In genomic region chr2:241282553-241282952, GRCh38 we compare ENCODE assay signal across 28 cellular contexts. TPM values are rescaled to one million over a fixed set of nuclear protein-coding genes. Genes with fewer than 3 reads are reported as not detected.
DNase-seq lines count a peak whose midpoint lies in the region; ATAC-seq and TF ChIP-seq lines count a peak whose summit lies in the region.
"Had no signal": no experiment of that assay in that cellular context is flagged by ENCODE, and none has a peak within 500 bp of the region (broad histone marks: within the 10 kb centered on the region; RNA-seq: fewer than 3 reads in every experiment).

No MANE protein-coding gene starts in this region.

- no peak overlapping the region for H4K8ac ChIP-seq in H9 (replicated peaks; ENCODE audit: insufficient read length, low read depth, low read length)

- no peak overlapping the region for H2BK15ac ChIP-seq in H9 (ENCODE audit: low read depth, low read length)

- peaks cover 16% of the 10 kb centered on the region for H3K36me3 Mint-ChIP-seq in activated naive CD8-positive, alpha-beta T cell treated with anti-CD3 and anti-CD28 coated beads, Interleukin-2, amount 10 ng/mL, durations not matched to agents 7 days and 5 days
- H3K36me3 Mint-ChIP-seq in activated naive CD8-positive, alpha-beta T cell treated with anti-CD3 and anti-CD28 coated beads for 36 hours: peaks cover 24% of the 10 kb centered on the region
- H3K36me3 Mint-ChIP-seq in H9 (ENCODE audit: insufficient read depth in 1 of 3, low read depth in 3 of 3): peaks cover 0 to 6% (median under 1%) of the 10 kb centered on the region in 3 experiments; a peak in 4 of 7 replicates
- peaks cover 13% of the 10 kb centered on the region for H3K36me3 Mint-ChIP-seq in stimulated activated effector memory CD8-positive, alpha-beta T cell treated with anti-CD3 and anti-CD28 coated beads, Interleukin-12 subunit alpha, Interleukin-12 subunit beta, amount 100 ng/mL, for 72 hours

- no peaks in the 10 kb centered on the region for H4K20me1 ChIP-seq in H9 (ENCODE audit: control insufficient read depth, insufficient read depth, insufficient read length)

- H2AFZ ChIP-seq in H9 (ENCODE audit: low read length): no peak overlapping the region

- no peak overlapping the region for H2BK20ac ChIP-seq in H9 (ENCODE audit: low read depth, low read length, poor library complexity, severe bottlenecking)

- H2BK12ac ChIP-seq in H9 (ENCODE audit: insufficient read length, low read depth, low read length): no peak overlapping the region

- peak overlapping the region; percentile 1 for H3K27ac Mint-ChIP-seq in activated naive CD8-positive, alpha-beta T cell treated with anti-CD3 and anti-CD28 coated beads, Interleukin-2, amount 10 ng/mL, durations not matched to agents 7 days and 5 days
- H3K27ac Mint-ChIP-seq in activated naive CD8-positive, alpha-beta T cell treated with anti-CD3 and anti-CD28 coated beads for 36 hours: no peak overlapping the region
- H3K27ac Mint-ChIP-seq in H9: peak overlapping the region in 2 of 3 experiments; percentile 13 to 15; a peak in 1 of 7 replicates
- peak overlapping the region; percentile 33 for H3K27ac Mint-ChIP-seq in stimulated activated effector memory CD8-positive, alpha-beta T cell treated with anti-CD3 and anti-CD28 coated beads, Interleukin-12 subunit alpha, Interleukin-12 subunit beta, amount 100 ng/mL, for 72 hours

- no peak overlapping the region for H3K14ac ChIP-seq in H9 (ENCODE audit: insufficient read depth, low read length)

- no peaks in the 10 kb centered on the region for H3K27me3 Mint-ChIP-seq in activated naive CD8-positive, alpha-beta T cell treated with anti-CD3 and anti-CD28 coated beads, Interleukin-2, amount 10 ng/mL, durations not matched to agents 7 days and 5 days
- no peaks in the 10 kb centered on the region for H3K27me3 Mint-ChIP-seq in activated naive CD8-positive, alpha-beta T cell treated with anti-CD3 and anti-CD28 coated beads for 36 hours
- no peaks in the 10 kb centered on the region for H3K27me3 Mint-ChIP-seq in H9 (ENCODE audit: low read depth)

- no peak overlapping the region for H3T11ph ChIP-seq in H9 (ENCODE audit: low read length)

- POLR2A ChIA-PET in activated naive CD8-positive, alpha-beta T cell treated with anti-CD3 and anti-CD28 coated beads, Interleukin-2, amount 10 ng/mL, durations not matched to agents 7 days and 5 days (lab: Charles Lee): no interaction called here

- no peak for TF ChIP-seq EP300 in esophagus muscularis mucosa (IDR thresholded peaks at IDR 0.05)

- WGBS in H9 (ENCODE audit: extremely low coverage, insufficient read length, low lambda C conversion rate): no CpG with 5 or more reads among the region's 5 CpGs
- 38% methylated on average over 5 of the region's 5 CpGs for WGBS in esophagus muscularis mucosa

- no peaks in the 10 kb centered on the region for H3K23me2 ChIP-seq in H9 (ENCODE audit: insufficient read length, low read depth, low read length, poor library complexity, severe bottlenecking)

- H3K9me3 ChIP-seq in H9 (ENCODE audit: control insufficient read depth, low read depth, low read length) (no peaks in the 10 kb centered on the region), esophagus muscularis mucosa (no peaks in the 10 kb centered on the region)
- H3K9me3 ChIP-seq: BE2C, heart right ventricle, MG63, psoas muscle, transverse colon had no signal

- peaks cover 13% of the 10 kb centered on the region for H3K79me1 ChIP-seq in H9 (ENCODE audit: insufficient read depth, low read depth, low read length, poor library complexity, severe bottlenecking)

- H2BK5ac ChIP-seq in H9 (ENCODE audit: insufficient read length, low read length): no peak overlapping the region

- TF ChIP-seq POLR2A in esophagus muscularis mucosa (IDR thresholded peaks at IDR 0.05; ENCODE audit: low read depth): no peak

- ATAC-seq in activated naive CD8-positive, alpha-beta T cell treated with anti-CD3 and anti-CD28 coated beads, Interleukin-2, amount 10 ng/mL, durations not matched to agents 7 days and 5 days (ENCODE audit: low read depth): no peak
- no peak for ATAC-seq in stimulated activated effector memory CD8-positive, alpha-beta T cell treated with anti-CD3 and anti-CD28 coated beads, Interleukin-12 subunit alpha, Interleukin-12 subunit beta, amount 100 ng/mL, for 72 hours
- no peak for ATAC-seq in HG03280 (IDR thresholded peaks at IDR 0.05; ENCODE audit: unreplicated experiment)
- ATAC-seq: foreskin keratinocyte, heart right ventricle, psoas muscle had no signal

- peaks cover 3% of the 10 kb centered on the region; the same call in 1 of the 2 replicates for H3K4me1 ChIP-seq in H9 (ENCODE audit: insufficient read depth, low read length)
- peaks cover 0 to 31% (median 22%) of the 10 kb centered on the region in 4 donors for H3K4me1 ChIP-seq in esophagus muscularis mucosa
- H3K4me1 ChIP-seq: foreskin keratinocyte had no signal

- no peak overlapping the region for H3K56ac ChIP-seq in H9 (ENCODE audit: insufficient read length, low read depth, low read length)

- H3K4me3 Mint-ChIP-seq in activated naive CD8-positive, alpha-beta T cell treated with anti-CD3 and anti-CD28 coated beads, Interleukin-2, amount 10 ng/mL, durations not matched to agents 7 days and 5 days: no peak overlapping the region
- H3K4me3 Mint-ChIP-seq in activated naive CD8-positive, alpha-beta T cell treated with anti-CD3 and anti-CD28 coated beads for 36 hours: no peak overlapping the region
- H3K4me3 Mint-ChIP-seq in H9: no peak overlapping the region
- no peak overlapping the region for H3K4me3 Mint-ChIP-seq in stimulated activated effector memory CD8-positive, alpha-beta T cell treated with anti-CD3 and anti-CD28 coated beads, Interleukin-12 subunit alpha, Interleukin-12 subunit beta, amount 100 ng/mL, for 72 hours

- peaks cover 7% of the 10 kb centered on the region; the same call in 1 of the 2 replicates for H3K79me2 ChIP-seq in H9 (ENCODE audit: insufficient read depth, low read length)

- H3K23ac ChIP-seq in H9 (ENCODE audit: insufficient read length, low read depth, low read length): no peak overlapping the region

- DNase-seq in activated naive CD8-positive, alpha-beta T cell treated with anti-CD3 and anti-CD28 coated beads, Interleukin-2, amount 10 ng/mL, durations not matched to agents 7 days and 5 days: no peak
- no peak for DNase-seq in activated naive CD8-positive, alpha-beta T cell treated with anti-CD3 and anti-CD28 coated beads for 36 hours
- DNase-seq in H9 (no peak), esophagus muscularis mucosa (ENCODE audit: extremely low spot score) (peak; percentile 34), SW480 (ENCODE audit: low spot score) (no peak), occipital lobe (lab: John Stamatoyannopoulos, UW) (no peak)
- DNase-seq in stimulated activated effector memory CD8-positive, alpha-beta T cell treated with anti-CD3 and anti-CD28 coated beads, Interleukin-12 subunit alpha, Interleukin-12 subunit beta, amount 100 ng/mL, for 72 hours (ENCODE audit: low spot score in 2 of 2): no peak
- DNase-seq: ACHN; activated CD4-positive, alpha-beta T cell treated with anti-CD3 and anti-CD28 coated beads for 4 hours; activated gamma-delta T cell treated with Interleukin-2 at 50 U/mL for 16 hours; activated T-cell treated with anti-CD3 and anti-CD28 coated beads, Interleukin-2, amount 50 U/mL, for 1 hour; amygdala; BE2C; Calu3; effector memory CD4-positive, alpha-beta T cell; foreskin keratinocyte; heart right ventricle; KG1; MG63; NCI-H2029; NCI-H2227 treated with DMSO at 0.1 percent for 48 hours; NCI-H69; psoas muscle; stimulated activated CD8-positive, alpha-beta memory T cell treated with anti-CD3 and anti-CD28 coated beads, Interleukin-4, amount 100 ng/mL, for 48 hours; T-helper 1 cell; transverse colon had no signal

- no peak overlapping the region for H3K4ac ChIP-seq in H9 (ENCODE audit: low read depth, low read length)

- no peak overlapping the region for H3K4me2 ChIP-seq in H9 (ENCODE audit: insufficient read depth, insufficient read length, low read length)

- H2AK5ac ChIP-seq in H9 (ENCODE audit: insufficient read length, low read length): no peak overlapping the region

- no peak overlapping the region for H4K5ac ChIP-seq in H9 (ENCODE audit: insufficient read length, low read depth, low read length)

- H3K27me3 ChIP-seq in H9 (ENCODE audit: insufficient read depth, low read length) (no peaks in the 10 kb centered on the region), esophagus muscularis mucosa (no peaks in the 10 kb centered on the region)
- H3K27me3 ChIP-seq: BE2C, foreskin keratinocyte, heart right ventricle, MG63, transverse colon had no signal

- peaks cover 20% of the 10 kb centered on the region for H3K4me1 Mint-ChIP-seq in activated naive CD8-positive, alpha-beta T cell treated with anti-CD3 and anti-CD28 coated beads, Interleukin-2, amount 10 ng/mL, durations not matched to agents 7 days and 5 days
- H3K4me1 Mint-ChIP-seq in activated naive CD8-positive, alpha-beta T cell treated with anti-CD3 and anti-CD28 coated beads for 36 hours: peaks cover 22% of the 10 kb centered on the region
- H3K4me1 Mint-ChIP-seq in H9: peaks cover 17 to 18% of the 10 kb centered on the region in 2 experiments
- peaks cover 32% of the 10 kb centered on the region for H3K4me1 Mint-ChIP-seq in stimulated activated effector memory CD8-positive, alpha-beta T cell treated with anti-CD3 and anti-CD28 coated beads, Interleukin-12 subunit alpha, Interleukin-12 subunit beta, amount 100 ng/mL, for 72 hours

- H2BK120ac ChIP-seq in H9 (ENCODE audit: low read depth, low read length, poor library complexity, severe bottlenecking): no peak overlapping the region

- no peak overlapping the region for H4K91ac ChIP-seq in H9 (ENCODE audit: insufficient read length, low read depth, low read length)

- H3K4me3 ChIP-seq in esophagus muscularis mucosa: no peak overlapping the region
- H3K4me3 ChIP-seq: heart right ventricle, lung, MG63, psoas muscle, transverse colon had no signal

- intact Hi-C loops in esophagus muscularis mucosa (cut with DNase I): no loop called here

- no peaks in the 10 kb centered on the region for H3K9me3 Mint-ChIP-seq in activated naive CD8-positive, alpha-beta T cell treated with anti-CD3 and anti-CD28 coated beads, Interleukin-2, amount 10 ng/mL, durations not matched to agents 7 days and 5 days
- H3K9me3 Mint-ChIP-seq in activated naive CD8-positive, alpha-beta T cell treated with anti-CD3 and anti-CD28 coated beads for 36 hours: no peaks in the 10 kb centered on the region
- no peaks in the 10 kb centered on the region for H3K9me3 Mint-ChIP-seq in H9
- H3K9me3 Mint-ChIP-seq in stimulated activated effector memory CD8-positive, alpha-beta T cell treated with anti-CD3 and anti-CD28 coated beads, Interleukin-12 subunit alpha, Interleukin-12 subunit beta, amount 100 ng/mL, for 72 hours: no peaks in the 10 kb centered on the region

- TF ChIP-seq CTCF in H9 (conservative IDR thresholded peaks at IDR 0.05) (no peak), esophagus muscularis mucosa (IDR thresholded peaks at IDR 0.05) (no peak)

- H3K36me3 ChIP-seq in esophagus muscularis mucosa: peaks cover 0 to 3% (median 0%) of the 10 kb centered on the region in 4 donors
- H3K36me3 ChIP-seq: BE2C, transverse colon had no signal

- no peak overlapping the region for H3K27ac ChIP-seq in H9 (ENCODE audit: insufficient read length, low read depth, low read length)
- no peak overlapping the region for H3K27ac ChIP-seq in esophagus muscularis mucosa (replicated peaks in 1 of 4)
- H3K27ac ChIP-seq: foreskin keratinocyte, heart right ventricle, psoas muscle, transverse colon had no signal

- no peak overlapping the region for H3K9ac ChIP-seq in H9 (ENCODE audit: extremely low read depth, insufficient read length, low read length)

- no peak overlapping the region for H3K18ac ChIP-seq in H9 (ENCODE audit: insufficient read length, low read depth, low read length)

RNA-seq across cellular contexts. Expression of gene HDLBP, which starts 32.9 kb away (rescaled TPM):
- total RNA-seq in activated naive CD8-positive, alpha-beta T cell treated with anti-CD3 and anti-CD28 coated beads, Interleukin-2, amount 10 ng/mL, durations not matched to agents 7 days and 5 days: 100 to 1,000 TPM; 158 TPM
- total RNA-seq in activated naive CD8-positive, alpha-beta T cell treated with anti-CD3 and anti-CD28 coated beads for 36 hours: 100 to 1,000 TPM; 272 to 286 TPM
- 340 and 364 TPM in 2 replicates for total RNA-seq in H9 (2021)
- total RNA-seq in esophagus muscularis mucosa: 100 to 1,000 TPM; 263 to 479 (median 304) TPM
- total RNA-seq in occipital lobe: 138 TPM

RNA-seq across cellular contexts. Expression of gene SEPTIN2, which starts 33.2 kb away (rescaled TPM):
- 100 to 1,000 TPM; 259 to 275 TPM for total RNA-seq in activated naive CD8-positive, alpha-beta T cell treated with anti-CD3 and anti-CD28 coated beads, Interleukin-2, amount 10 ng/mL, durations not matched to agents 7 days and 5 days
- 100 to 1,000 TPM; 263 to 265 TPM for total RNA-seq in activated naive CD8-positive, alpha-beta T cell treated with anti-CD3 and anti-CD28 coated beads for 36 hours
- total RNA-seq in H9 (2021): 385 and 399 TPM in 2 replicates
- total RNA-seq in esophagus muscularis mucosa: 100 to 1,000 TPM; 272 to 335 (median 284) TPM
- total RNA-seq in occipital lobe: 266 TPM
